Comparison of ENCODE assay signal across 1 cellular context in the genomic region with DNA sequence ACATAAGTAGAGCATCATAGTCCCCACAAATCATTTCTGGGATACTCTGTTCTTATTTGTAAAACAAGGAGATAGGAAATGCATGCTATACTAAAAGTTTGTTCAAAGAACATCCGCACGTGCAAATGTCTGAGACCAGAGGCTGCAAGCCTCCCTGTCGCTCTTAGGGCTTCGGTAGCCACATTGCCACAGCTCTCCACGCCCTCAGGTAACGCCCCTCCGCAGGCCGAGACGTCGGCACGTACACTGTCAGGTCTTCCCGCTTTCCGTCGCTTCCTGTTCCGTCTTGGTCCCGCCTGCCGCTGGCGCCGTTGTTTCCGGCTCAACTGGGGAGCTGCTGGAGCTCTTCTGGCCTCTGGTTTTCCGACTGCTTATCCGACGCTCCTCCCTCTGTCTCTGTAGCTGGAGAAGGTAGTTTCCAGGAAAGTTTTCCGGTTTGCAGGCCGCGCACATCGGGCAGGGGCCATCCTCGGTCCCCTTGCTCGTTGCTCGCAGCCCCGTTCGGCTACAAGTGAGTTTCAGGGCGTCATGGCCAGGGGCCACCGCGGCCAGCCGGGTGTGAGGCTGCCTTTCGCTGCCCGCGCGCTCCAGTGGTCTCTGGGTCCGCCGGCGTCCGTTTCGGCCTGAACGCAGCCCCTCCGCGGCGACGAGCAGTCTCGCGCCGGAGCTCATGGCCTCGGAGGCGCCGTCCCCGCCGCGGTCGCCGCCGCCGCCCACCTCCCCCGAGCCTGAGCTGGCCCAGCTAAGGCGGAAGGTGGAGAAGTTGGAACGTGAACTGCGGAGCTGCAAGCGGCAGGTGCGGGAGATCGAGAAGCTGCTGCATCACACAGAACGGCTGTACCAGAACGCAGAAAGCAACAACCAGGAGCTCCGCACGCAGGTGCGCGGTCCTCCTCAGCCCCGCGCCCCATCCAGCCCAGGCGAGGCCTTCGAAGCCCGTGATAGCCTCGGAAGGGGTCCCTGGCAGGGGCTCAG.
A peak's percentile ranks its signal among the peaks of the same experiment; 100 is the strongest.
TF ChIP-seq lines count a peak whose summit lies in the region.

A gene with protein sequence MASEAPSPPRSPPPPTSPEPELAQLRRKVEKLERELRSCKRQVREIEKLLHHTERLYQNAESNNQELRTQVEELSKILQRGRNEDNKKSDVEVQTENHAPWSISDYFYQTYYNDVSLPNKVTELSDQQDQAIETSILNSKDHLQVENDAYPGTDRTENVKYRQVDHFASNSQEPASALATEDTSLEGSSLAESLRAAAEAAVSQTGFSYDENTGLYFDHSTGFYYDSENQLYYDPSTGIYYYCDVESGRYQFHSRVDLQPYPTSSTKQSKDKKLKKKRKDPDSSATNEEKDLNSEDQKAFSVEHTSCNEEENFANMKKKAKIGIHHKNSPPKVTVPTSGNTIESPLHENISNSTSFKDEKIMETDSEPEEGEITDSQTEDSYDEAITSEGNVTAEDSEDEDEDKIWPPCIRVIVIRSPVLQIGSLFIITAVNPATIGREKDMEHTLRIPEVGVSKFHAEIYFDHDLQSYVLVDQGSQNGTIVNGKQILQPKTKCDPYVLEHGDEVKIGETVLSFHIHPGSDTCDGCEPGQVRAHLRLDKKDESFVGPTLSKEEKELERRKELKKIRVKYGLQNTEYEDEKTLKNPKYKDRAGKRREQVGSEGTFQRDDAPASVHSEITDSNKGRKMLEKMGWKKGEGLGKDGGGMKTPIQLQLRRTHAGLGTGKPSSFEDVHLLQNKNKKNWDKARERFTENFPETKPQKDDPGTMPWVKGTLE (plus strand): TSS at position 308 of the 975 bp plus-strand sequence. CDS start 363 bp downstream, at position 671.

TF ChIP-seq in GM12878, 131 proteins besides CTCF, POLR2A, EP300 and RAD21 (continued from another document and continues in another):
- TF ChIP-seq, protein P1, sequence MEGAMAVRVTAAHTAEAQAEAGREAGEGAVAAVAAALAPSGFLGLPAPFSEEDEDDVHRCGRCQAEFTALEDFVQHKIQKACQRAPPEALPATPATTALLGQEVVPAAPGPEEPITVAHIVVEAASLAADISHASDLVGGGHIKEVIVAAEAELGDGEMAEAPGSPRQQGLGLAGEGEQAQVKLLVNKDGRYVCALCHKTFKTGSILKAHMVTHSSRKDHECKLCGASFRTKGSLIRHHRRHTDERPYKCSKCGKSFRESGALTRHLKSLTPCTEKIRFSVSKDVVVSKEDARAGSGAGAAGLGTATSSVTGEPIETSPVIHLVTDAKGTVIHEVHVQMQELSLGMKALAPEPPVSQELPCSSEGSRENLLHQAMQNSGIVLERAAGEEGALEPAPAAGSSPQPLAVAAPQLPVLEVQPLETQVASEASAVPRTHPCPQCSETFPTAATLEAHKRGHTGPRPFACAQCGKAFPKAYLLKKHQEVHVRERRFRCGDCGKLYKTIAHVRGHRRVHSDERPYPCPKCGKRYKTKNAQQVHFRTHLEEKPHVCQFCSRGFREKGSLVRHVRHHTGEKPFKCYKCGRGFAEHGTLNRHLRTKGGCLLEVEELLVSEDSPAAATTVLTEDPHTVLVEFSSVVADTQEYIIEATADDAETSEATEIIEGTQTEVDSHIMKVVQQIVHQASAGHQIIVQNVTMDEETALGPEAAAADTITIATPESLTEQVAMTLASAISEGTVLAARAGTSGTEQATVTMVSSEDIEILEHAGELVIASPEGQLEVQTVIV (IDR thresholded peaks at IDR 0.05; ENCODE audit: borderline replicate concordance, partially characterized antibody), result no peak
- TF ChIP-seq, protein P2, sequence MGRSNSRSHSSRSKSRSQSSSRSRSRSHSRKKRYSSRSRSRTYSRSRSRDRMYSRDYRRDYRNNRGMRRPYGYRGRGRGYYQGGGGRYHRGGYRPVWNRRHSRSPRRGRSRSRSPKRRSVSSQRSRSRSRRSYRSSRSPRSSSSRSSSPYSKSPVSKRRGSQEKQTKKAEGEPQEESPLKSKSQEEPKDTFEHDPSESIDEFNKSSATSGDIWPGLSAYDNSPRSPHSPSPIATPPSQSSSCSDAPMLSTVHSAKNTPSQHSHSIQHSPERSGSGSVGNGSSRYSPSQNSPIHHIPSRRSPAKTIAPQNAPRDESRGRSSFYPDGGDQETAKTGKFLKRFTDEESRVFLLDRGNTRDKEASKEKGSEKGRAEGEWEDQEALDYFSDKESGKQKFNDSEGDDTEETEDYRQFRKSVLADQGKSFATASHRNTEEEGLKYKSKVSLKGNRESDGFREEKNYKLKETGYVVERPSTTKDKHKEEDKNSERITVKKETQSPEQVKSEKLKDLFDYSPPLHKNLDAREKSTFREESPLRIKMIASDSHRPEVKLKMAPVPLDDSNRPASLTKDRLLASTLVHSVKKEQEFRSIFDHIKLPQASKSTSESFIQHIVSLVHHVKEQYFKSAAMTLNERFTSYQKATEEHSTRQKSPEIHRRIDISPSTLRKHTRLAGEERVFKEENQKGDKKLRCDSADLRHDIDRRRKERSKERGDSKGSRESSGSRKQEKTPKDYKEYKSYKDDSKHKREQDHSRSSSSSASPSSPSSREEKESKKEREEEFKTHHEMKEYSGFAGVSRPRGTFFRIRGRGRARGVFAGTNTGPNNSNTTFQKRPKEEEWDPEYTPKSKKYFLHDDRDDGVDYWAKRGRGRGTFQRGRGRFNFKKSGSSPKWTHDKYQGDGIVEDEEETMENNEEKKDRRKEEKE (IDR thresholded peaks at IDR 0.05), result no peak
- TF ChIP-seq JUNB (IDR thresholded peaks at IDR 0.05), result no peak
- TF ChIP-seq BACH1 (IDR thresholded peaks at IDR 0.05; ENCODE audit: borderline replicate concordance), result peak; percentile 8; the same call in 1 of the 2 replicates
- TF ChIP-seq, protein P3, sequence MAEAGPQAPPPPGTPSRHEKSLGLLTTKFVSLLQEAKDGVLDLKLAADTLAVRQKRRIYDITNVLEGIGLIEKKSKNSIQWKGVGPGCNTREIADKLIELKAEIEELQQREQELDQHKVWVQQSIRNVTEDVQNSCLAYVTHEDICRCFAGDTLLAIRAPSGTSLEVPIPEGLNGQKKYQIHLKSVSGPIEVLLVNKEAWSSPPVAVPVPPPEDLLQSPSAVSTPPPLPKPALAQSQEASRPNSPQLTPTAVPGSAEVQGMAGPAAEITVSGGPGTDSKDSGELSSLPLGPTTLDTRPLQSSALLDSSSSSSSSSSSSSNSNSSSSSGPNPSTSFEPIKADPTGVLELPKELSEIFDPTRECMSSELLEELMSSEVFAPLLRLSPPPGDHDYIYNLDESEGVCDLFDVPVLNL (IDR thresholded peaks at IDR 0.05; ENCODE audit: low read depth, low read length), result 0 out of 2 replicates have a peak, but pooled peaks have one; percentile 10
- TF ChIP-seq NBN (IDR thresholded peaks at IDR 0.05), result peak; percentile 83
- no peak for TF ChIP-seq SREBF1 (IDR thresholded peaks at IDR 0.05; ENCODE audit: low read length)
- TF ChIP-seq ZNF217 (IDR thresholded peaks at IDR 0.05), result no peak
- TF ChIP-seq MTA2 (IDR thresholded peaks at IDR 0.05; ENCODE audit: low read depth), result no peak
- 0 out of 2 replicates have a peak, but pooled peaks have one; percentile 29 for TF ChIP-seq ATF7 (IDR thresholded peaks at IDR 0.05; ENCODE audit: low read depth)
- TF ChIP-seq NR2C2 (IDR thresholded peaks at IDR 0.05; ENCODE audit: borderline replicate concordance, control insufficient read depth, insufficient read length, low read depth), result no peak
- TF ChIP-seq ZNF207 (IDR thresholded peaks at IDR 0.05; ENCODE audit: borderline replicate concordance), result no peak; the same call in 1 of the 2 replicates
- no peak for TF ChIP-seq MEF2B (IDR thresholded peaks at IDR 0.05; ENCODE audit: partially characterized antibody, poor library complexity, severe bottlenecking)
- TF ChIP-seq SMARCA5 (IDR thresholded peaks at IDR 0.05), result no peak
- TF ChIP-seq PAX8 (IDR thresholded peaks at IDR 0.05), result no peak
- TF ChIP-seq CHD2 (IDR thresholded peaks at IDR 0.05; ENCODE audit: borderline replicate concordance, low read depth, low read length), result no peak
- no peak for TF ChIP-seq ZNF622 (IDR thresholded peaks at IDR 0.05)
- TF ChIP-seq KLF5 (IDR thresholded peaks at IDR 0.05; ENCODE audit: partially characterized antibody), result no peak
- no peak for TF ChIP-seq BRCA1 (IDR thresholded peaks at IDR 0.05; ENCODE audit: low read depth, low read length)
- no peak for TF ChIP-seq NFIC (IDR thresholded peaks at IDR 0.05; ENCODE audit: low read depth, low read length)
- TF ChIP-seq CBX3 (IDR thresholded peaks at IDR 0.05; ENCODE audit: borderline replicate concordance, low read depth), result no peak
- TF ChIP-seq, protein P4, sequence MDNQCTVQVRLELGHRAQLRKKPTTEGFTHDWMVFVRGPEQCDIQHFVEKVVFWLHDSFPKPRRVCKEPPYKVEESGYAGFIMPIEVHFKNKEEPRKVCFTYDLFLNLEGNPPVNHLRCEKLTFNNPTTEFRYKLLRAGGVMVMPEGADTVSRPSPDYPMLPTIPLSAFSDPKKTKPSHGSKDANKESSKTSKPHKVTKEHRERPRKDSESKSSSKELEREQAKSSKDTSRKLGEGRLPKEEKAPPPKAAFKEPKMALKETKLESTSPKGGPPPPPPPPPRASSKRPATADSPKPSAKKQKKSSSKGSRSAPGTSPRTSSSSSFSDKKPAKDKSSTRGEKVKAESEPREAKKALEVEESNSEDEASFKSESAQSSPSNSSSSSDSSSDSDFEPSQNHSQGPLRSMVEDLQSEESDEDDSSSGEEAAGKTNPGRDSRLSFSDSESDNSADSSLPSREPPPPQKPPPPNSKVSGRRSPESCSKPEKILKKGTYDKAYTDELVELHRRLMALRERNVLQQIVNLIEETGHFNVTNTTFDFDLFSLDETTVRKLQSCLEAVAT (IDR thresholded peaks at IDR 0.05), result no peak; the same call in 1 of the 2 replicates
- TF ChIP-seq NRF1 (conservative IDR thresholded peaks at IDR 0.05; ENCODE audit: low read depth, low read length), result no peak
- TF ChIP-seq SIX5 (IDR thresholded peaks at IDR 0.05; ENCODE audit: low read depth, low read length, severe bottlenecking), result peak; percentile 30
- 0 out of 2 replicates have a peak, but pooled peaks have one; percentile 12 for TF ChIP-seq TCF12 (IDR thresholded peaks at IDR 0.05; ENCODE audit: low read depth, low read length)
- TF ChIP-seq MXI1 (IDR thresholded peaks at IDR 0.05; ENCODE audit: low read depth, low read length), result peak; percentile 90
- TF ChIP-seq, protein P5, sequence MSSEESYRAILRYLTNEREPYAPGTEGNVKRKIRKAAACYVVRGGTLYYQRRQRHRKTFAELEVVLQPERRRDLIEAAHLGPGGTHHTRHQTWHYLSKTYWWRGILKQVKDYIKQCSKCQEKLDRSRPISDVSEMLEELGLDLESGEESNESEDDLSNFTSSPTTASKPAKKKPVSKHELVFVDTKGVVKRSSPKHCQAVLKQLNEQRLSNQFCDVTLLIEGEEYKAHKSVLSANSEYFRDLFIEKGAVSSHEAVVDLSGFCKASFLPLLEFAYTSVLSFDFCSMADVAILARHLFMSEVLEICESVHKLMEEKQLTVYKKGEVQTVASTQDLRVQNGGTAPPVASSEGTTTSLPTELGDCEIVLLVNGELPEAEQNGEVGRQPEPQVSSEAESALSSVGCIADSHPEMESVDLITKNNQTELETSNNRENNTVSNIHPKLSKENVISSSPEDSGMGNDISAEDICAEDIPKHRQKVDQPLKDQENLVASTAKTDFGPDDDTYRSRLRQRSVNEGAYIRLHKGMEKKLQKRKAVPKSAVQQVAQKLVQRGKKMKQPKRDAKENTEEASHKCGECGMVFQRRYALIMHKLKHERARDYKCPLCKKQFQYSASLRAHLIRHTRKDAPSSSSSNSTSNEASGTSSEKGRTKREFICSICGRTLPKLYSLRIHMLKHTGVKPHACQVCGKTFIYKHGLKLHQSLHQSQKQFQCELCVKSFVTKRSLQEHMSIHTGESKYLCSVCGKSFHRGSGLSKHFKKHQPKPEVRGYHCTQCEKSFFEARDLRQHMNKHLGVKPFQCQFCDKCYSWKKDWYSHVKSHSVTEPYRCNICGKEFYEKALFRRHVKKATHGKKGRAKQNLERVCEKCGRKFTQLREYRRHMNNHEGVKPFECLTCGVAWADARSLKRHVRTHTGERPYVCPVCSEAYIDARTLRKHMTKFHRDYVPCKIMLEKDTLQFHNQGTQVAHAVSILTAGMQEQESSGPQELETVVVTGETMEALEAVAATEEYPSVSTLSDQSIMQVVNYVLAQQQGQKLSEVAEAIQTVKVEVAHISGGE (CRISPR knock-in tag; IDR thresholded peaks at IDR 0.05), result no peak
- no peak for TF ChIP-seq BCL11A (IDR thresholded peaks at IDR 0.05; ENCODE audit: low read depth, low read length)
- 0 out of 2 replicates have a peak, but pooled peaks have one; percentile 17 for TF ChIP-seq SREBF2 (IDR thresholded peaks at IDR 0.05; ENCODE audit: low read length)
- TF ChIP-seq POLR2AphosphoS2 (IDR thresholded peaks at IDR 0.05; ENCODE audit: low read depth, low read length), result 0 out of 2 replicates have a peak, but pooled peaks have one; percentile 36
- no peak for TF ChIP-seq ESRRA (IDR thresholded peaks at IDR 0.05; ENCODE audit: low read length)
- 0 out of 2 replicates have a peak, but pooled peaks have one; percentile 7 for TF ChIP-seq STAT1 (conservative IDR thresholded peaks at IDR 0.05)
- TF ChIP-seq, protein P6, sequence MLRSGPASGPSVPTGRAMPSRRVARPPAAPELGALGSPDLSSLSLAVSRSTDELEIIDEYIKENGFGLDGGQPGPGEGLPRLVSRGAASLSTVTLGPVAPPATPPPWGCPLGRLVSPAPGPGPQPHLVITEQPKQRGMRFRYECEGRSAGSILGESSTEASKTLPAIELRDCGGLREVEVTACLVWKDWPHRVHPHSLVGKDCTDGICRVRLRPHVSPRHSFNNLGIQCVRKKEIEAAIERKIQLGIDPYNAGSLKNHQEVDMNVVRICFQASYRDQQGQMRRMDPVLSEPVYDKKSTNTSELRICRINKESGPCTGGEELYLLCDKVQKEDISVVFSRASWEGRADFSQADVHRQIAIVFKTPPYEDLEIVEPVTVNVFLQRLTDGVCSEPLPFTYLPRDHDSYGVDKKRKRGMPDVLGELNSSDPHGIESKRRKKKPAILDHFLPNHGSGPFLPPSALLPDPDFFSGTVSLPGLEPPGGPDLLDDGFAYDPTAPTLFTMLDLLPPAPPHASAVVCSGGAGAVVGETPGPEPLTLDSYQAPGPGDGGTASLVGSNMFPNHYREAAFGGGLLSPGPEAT (IDR thresholded peaks at IDR 0.05; ENCODE audit: low read depth), result peak; percentile 56; the same call in 1 of the 2 replicates
- peak; percentile 69 for TF ChIP-seq SMAD5 (IDR thresholded peaks at IDR 0.05; ENCODE audit: low read depth)
- TF ChIP-seq PAX5 (IDR thresholded peaks at IDR 0.05; ENCODE audit: borderline replicate concordance, low read depth, low read length), result 0 out of 2 replicates have a peak, but pooled peaks have one; percentile 14
- TF ChIP-seq, protein P7, sequence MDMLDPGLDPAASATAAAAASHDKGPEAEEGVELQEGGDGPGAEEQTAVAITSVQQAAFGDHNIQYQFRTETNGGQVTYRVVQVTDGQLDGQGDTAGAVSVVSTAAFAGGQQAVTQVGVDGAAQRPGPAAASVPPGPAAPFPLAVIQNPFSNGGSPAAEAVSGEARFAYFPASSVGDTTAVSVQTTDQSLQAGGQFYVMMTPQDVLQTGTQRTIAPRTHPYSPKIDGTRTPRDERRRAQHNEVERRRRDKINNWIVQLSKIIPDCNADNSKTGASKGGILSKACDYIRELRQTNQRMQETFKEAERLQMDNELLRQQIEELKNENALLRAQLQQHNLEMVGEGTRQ (IDR thresholded peaks at IDR 0.05; ENCODE audit: borderline replicate concordance, low read depth, low read length), result no peak
- TF ChIP-seq GABPA (IDR thresholded peaks at IDR 0.05; ENCODE audit: low read depth), result peak; percentile 93
- no peak for TF ChIP-seq KAT2A (conservative IDR thresholded peaks at IDR 0.05; ENCODE audit: control insufficient read depth, low read depth, low read length)
- peak; percentile 30 to 83; a peak in 2 of 3 replicates for TF ChIP-seq EGR1 (IDR thresholded peaks at IDR 0.05; ENCODE audit: borderline replicate concordance in 1 of 2, low read depth in 2 of 2, low read length in 2 of 2)
